ENCODE assay signal across 18 cellular contexts in genomic region chr16:8355714-8356113, GRCh38.
DNase-seq lines count a peak whose midpoint lies in the region; ATAC-seq, FAIRE-seq and TF ChIP-seq lines count a peak whose summit lies in the region.
"Had no signal": no experiment of that assay in that cellular context is flagged by ENCODE, and none has a peak within 500 bp of the region (broad histone marks: within the 10 kb centered on the region; RNA-seq: fewer than 3 reads in every experiment).

No MANE protein-coding gene starts in this region.

- H3K9me3 ChIP-seq in K562 (replicated peaks; ENCODE audit: control insufficient read depth, insufficient read depth, low read depth, low read length) (no peaks in the 10 kb centered on the region), neural cell (ENCODE audit: low read length) (no peaks in the 10 kb centered on the region), upper lobe of left lung (no peaks in the 10 kb centered on the region)
- H3K9me3 ChIP-seq: mucosa of descending colon had no signal

- no peaks in the 10 kb centered on the region for H3K9me2 ChIP-seq in neural cell (ENCODE audit: insufficient read depth, low read length)

- H3K79me2 ChIP-seq in K562 (ENCODE audit: control insufficient read depth, insufficient read depth, low read length) (no peaks in the 10 kb centered on the region), neural cell (replicated peaks; ENCODE audit: insufficient read depth, low read length) (no peaks in the 10 kb centered on the region)

- H4K20me1 ChIP-seq in K562 (replicated peaks; ENCODE audit: control insufficient read depth, insufficient read depth, low read length) (peaks cover 4% of the 10 kb centered on the region; the same call in 1 of the 2 replicates), neural cell (ENCODE audit: insufficient read depth) (no peaks in the 10 kb centered on the region)

- H3K4me1 ChIP-seq in K562 (replicated peaks in 1 of 2; ENCODE audit: control insufficient read depth in 2 of 2, insufficient read depth in 2 of 2, low read length in 2 of 2): no peaks in the 10 kb centered on the region
- no peaks in the 10 kb centered on the region for H3K4me1 ChIP-seq in upper lobe of left lung

- H3K27ac ChIP-seq in K562 (ENCODE audit: extremely low read depth, low read depth, low read length) (no peak overlapping the region), neural cell (ENCODE audit: low read length) (no peak overlapping the region), upper lobe of left lung (no peak overlapping the region)

- H3K9me1 ChIP-seq in K562 (ENCODE audit: control insufficient read depth, insufficient read depth, low read length): no peaks in the 10 kb centered on the region

- in situ Hi-C loops in K562 (cut with MboI): no loop called here

- H2AFZ ChIP-seq in K562 (ENCODE audit: low read depth, low read length): no peak overlapping the region
- H2AFZ ChIP-seq in neural cell (ENCODE audit: low read depth, low read length): no peak overlapping the region

- TF ChIP-seq POLR2A in K562 (conservative IDR thresholded peaks at IDR 0.05): no peak
- no peak for TF ChIP-seq POLR2A in upper lobe of left lung (IDR thresholded peaks at IDR 0.05)

- no peaks in the 10 kb centered on the region for H3F3A ChIP-seq in neural cell (ENCODE audit: insufficient read depth, low read length, poor library complexity, severe bottlenecking)

- intact Hi-C loops in K562 (cut with micrococcal nuclease): no loop called here

- 1% methylated on average over 4 of the region's 4 CpGs for WGBS in K562 (ENCODE audit: insufficient coverage, low coverage, missing lambda C conversion rate)
- WGBS in upper lobe of left lung, 2 donors: 37 to 47% methylated on average over 4 of the region's 4 CpGs

- TF ChIP-seq RAD21 in K562 (CRISPR knock-in tag; conservative IDR thresholded peaks at IDR 0.05 in 1 of 2, IDR thresholded peaks at IDR 0.05 in 1 of 2): 0 out of 4 replicates have a peak, but pooled peaks of 1 of the 2 experiments have one; percentile 27
- TF ChIP-seq RAD21 in neural cell (conservative IDR thresholded peaks at IDR 0.05): peak; percentile 67

- ATAC-seq in K562 (no peak), upper lobe of left lung (ENCODE audit: low FRiP score in 2 of 2) (no peak)
- ATAC-seq: esophagus mucosa; mucosa of descending colon; stimulated activated naive CD8-positive, alpha-beta T cell treated with anti-CD3 and anti-CD28 coated beads, Interleukin-15, amount 100 ng/mL, for 72 hours had no signal

- TF ChIP-seq EP300 in K562 (IDR thresholded peaks at IDR 0.05; ENCODE audit: low read length) (no peak), neural cell (conservative IDR thresholded peaks at IDR 0.05; ENCODE audit: poor library complexity, severe bottlenecking) (no peak), upper lobe of left lung (IDR thresholded peaks at IDR 0.05) (no peak)

- H3K4me2 ChIP-seq in K562 (ENCODE audit: insufficient read depth, low read length) (no peak overlapping the region), neural cell (ENCODE audit: low read length) (no peak overlapping the region)

- CTCF ChIA-PET in K562 (lab: Yijun Ruan, JAX; ENCODE audit: low intra/inter-chr PET ratio): no interaction called here

- H3K4me3 ChIP-seq in K562 (no peak overlapping the region), neural cell (ENCODE audit: low read length) (no peak overlapping the region), upper lobe of left lung (no peak overlapping the region)
- H3K4me3 ChIP-seq: mucosa of descending colon had no signal

- DNase-seq in NCI-H1694 (lab: John Stamatoyannopoulos, UW) (peak; percentile 16), K562 (ENCODE audit: extremely low read depth in 1 of 4, low spot score in 3 of 4) (peak in 2 of 4 experiments; percentile 13 to 14), upper lobe of left lung (no peak), AG08396 (ENCODE audit: low spot score) (no peak), NCI-H146 treated with DMSO at 0.1 percent for 48 hours (lab: John Stamatoyannopoulos, UW; ENCODE audit: unreplicated experiment) (no peak)
- DNase-seq: activated CD4-positive, alpha-beta memory T cell treated with anti-CD3 and anti-CD28 coated beads, Interleukin-2, amount 10 ng/mL, durations not matched to agents 7 days and 5 days; CD4-positive, CD25-positive, alpha-beta regulatory T cell; cortex of kidney; kidney glomerular epithelial cell; mucosa of descending colon; NCI-H187; NCI-H526 treated with DMSO at 0.1 percent for 48 hours; SHP77; stimulated activated naive CD8-positive, alpha-beta T cell treated with anti-CD3 and anti-CD28 coated beads, Interleukin-15, amount 100 ng/mL, for 72 hours had no signal

- no peaks in the 10 kb centered on the region for H3K36me3 ChIP-seq in K562 (ENCODE audit: control insufficient read depth, insufficient read depth, low read length)
- no peaks in the 10 kb centered on the region for H3K36me3 ChIP-seq in neural cell (ENCODE audit: insufficient read depth, low read length)
- no peaks in the 10 kb centered on the region for H3K36me3 ChIP-seq in upper lobe of left lung

- H3K9ac ChIP-seq in K562 (ENCODE audit: insufficient read depth in 1 of 2, low read depth in 2 of 2, low read length in 2 of 2) (no peak overlapping the region), neural cell (ENCODE audit: low read length) (no peak overlapping the region)

- FAIRE-seq in K562 (lab: Jason Lieb, UNC): peak; percentile 6
- FAIRE-seq: G401.6 had no signal

- BruUV-seq in K562 (replicated peaks; lab: Mats Ljungman, UMichigan): no TSS peak

- POLR2A ChIA-PET in K562 (lab: Yijun Ruan, JAX): interaction anchor here (0.6 kb wide), 1 partner anchor 1787 kb away, joined by 3 read pairs; no protein-coding TSS in a partner anchor

- TF ChIP-seq CTCF in GM12873 (IDR thresholded peaks at IDR 0.05; ENCODE audit: insufficient read depth, low read depth, low read length, missing control alignments) (peak; percentile 10), K562 (IDR thresholded peaks at IDR 0.05 in 2 of 3, conservative IDR thresholded peaks at IDR 0.05 in 1 of 3; ENCODE audit: insufficient read depth in 2 of 3, low read depth in 1 of 3, low read length in 3 of 3) (peak; percentile 21 to 53 (median 27); a peak in 3 of 6 replicates), neural cell (IDR thresholded peaks at IDR 0.05; ENCODE audit: poor library complexity, severe bottlenecking) (peak; percentile 65), upper lobe of left lung (IDR thresholded peaks at IDR 0.05) (no peak)

- peaks cover 0 to 4% of the 10 kb centered on the region in 2 experiments; a peak in 1 of 5 replicates for H3K27me3 ChIP-seq in K562 (ENCODE audit: control insufficient read depth in 2 of 2, insufficient read depth in 2 of 2, low read length in 2 of 2)
- H3K27me3 ChIP-seq in neural cell (ENCODE audit: insufficient read depth, low read depth, low read length): no peaks in the 10 kb centered on the region
- H3K27me3 ChIP-seq in upper lobe of left lung: no peaks in the 10 kb centered on the region

TF ChIP-seq in K562, 482 proteins besides CTCF, POLR2A, EP300 and RAD21 (continues in another document):
- TF ChIP-seq ZNF512 (tag; IDR thresholded peaks at IDR 0.05): no peak
- TF ChIP-seq PPARD (CRISPR knock-in tag; IDR thresholded peaks at IDR 0.05): no peak
- TF ChIP-seq ATF1 (CRISPR knock-in tag; IDR thresholded peaks at IDR 0.05): no peak
- TF ChIP-seq ATF1 (tag; IDR thresholded peaks at IDR 0.05): no peak
- no peak for TF ChIP-seq POLR2AphosphoS5 (IDR thresholded peaks at IDR 0.05; ENCODE audit: control insufficient read depth, insufficient read depth, low read depth, low read length)
- no peak for TF ChIP-seq CREBBP (IDR thresholded peaks at IDR 0.05; ENCODE audit: low read depth, low read length)
- no peak for TF ChIP-seq TEAD2 (tag; IDR thresholded peaks at IDR 0.05)
- TF ChIP-seq ELF1 (tag; IDR thresholded peaks at IDR 0.05): no peak
- TF ChIP-seq SMAD4 (CRISPR knock-in tag; conservative IDR thresholded peaks at IDR 0.05): no peak

TF ChIP-seq in neural cell, 6 proteins besides CTCF, POLR2A, EP300 and RAD21:
- TF ChIP-seq SMC3 (conservative IDR thresholded peaks at IDR 0.05; ENCODE audit: poor library complexity) (peak; percentile 64), EZH2 (IDR thresholded peaks at IDR 0.05; ENCODE audit: borderline replicate concordance, insufficient read depth, low read length, poor library complexity, severe bottlenecking) (no peak)

Comparison
In these comparisons a context has a peak if more than half of its experiments do, and no peak if none do; other contexts are left out.
1. CTCF ChIP-seq: peak in GM12873 (single experiment), K562 (3 of 3) and neural cell (single experiment); none in upper lobe of left lung (0 of 6).